Comparison of ENCODE assay signal across 8 cellular contexts in genomic region chr10:70265032-70265689, GRCh38.
DNase-seq lines count a peak whose midpoint lies in the region; ATAC-seq and TF ChIP-seq lines count a peak whose summit lies in the region.

No MANE protein-coding gene starts in this region.

- TF ChIP-seq CTCF in WERI-Rb-1 (IDR thresholded peaks at IDR 0.05; ENCODE audit: low read depth, low read length): peak; percentile 65

- no peak overlapping the region for H3K4me3 ChIP-seq in WERI-Rb-1 (ENCODE audit: low read depth, low read length)

- POLR2A ChIA-PET in HEK293T (lab: Yijun Ruan, JAX): interaction anchor here (1.2 to 1.4 kb wide), 2 partner anchors 32 to 33 kb away, joined by 5 to 12 read pairs; partner anchors contain the start of gene PPA1

- no peaks in the 10 kb centered on the region for H3K36me3 ChIP-seq in WERI-Rb-1

- H3K27me3 ChIP-seq in WERI-Rb-1 (ENCODE audit: insufficient read depth, low read depth, severe bottlenecking): no peaks in the 10 kb centered on the region

- DNase-seq in D341Med (ENCODE audit: low spot score) (peak; percentile 48), HEK293T (ENCODE audit: extremely low spot score) (peak; percentile 53), WERI-Rb-1 (peak; percentile 41), kidney glomerular epithelial cell (lab: John Stamatoyannopoulos, UW) (peak; percentile 14)
- no peak for DNase-seq in stimulated activated CD4-positive, alpha-beta T cell treated with anti-CD3 and anti-CD28 coated beads, Interleukin-4, amount 100 ng/mL, for 24 hours

- no peak for ATAC-seq in HG03378 (IDR thresholded peaks at IDR 0.05; ENCODE audit: unreplicated experiment)
- ATAC-seq in GM18520 (IDR thresholded peaks at IDR 0.05; ENCODE audit: unreplicated experiment): no peak
- ATAC-seq in GM21390 (IDR thresholded peaks at IDR 0.05; ENCODE audit: unreplicated experiment): no peak

- peaks cover 6% of the 10 kb centered on the region for H3K9me3 ChIP-seq in WERI-Rb-1 (ENCODE audit: severe bottlenecking)

- no peak overlapping the region for H3K27ac ChIP-seq in WERI-Rb-1

- CTCF ChIA-PET in HEK293T (lab: Yijun Ruan, JAX): interaction anchor here (0.5 to 1.6 kb wide), 18 partner anchors 8 to 229 kb away, joined by 3 to 8 read pairs (median 4); partner anchors contain the start of gene TYSND1

TF ChIP-seq in HEK293T, 16 proteins besides CTCF, POLR2A, EP300 and RAD21:
- TF ChIP-seq L3MBTL2 (conservative IDR thresholded peaks at IDR 0.05) (no peak), FOXM1 (IDR thresholded peaks at IDR 0.05; ENCODE audit: borderline replicate concordance) (no peak), NFRKB (IDR thresholded peaks at IDR 0.05) (no peak), FOXA1 (IDR thresholded peaks at IDR 0.05) (no peak), SP1 (IDR thresholded peaks at IDR 0.05) (no peak), ZNF384 (IDR thresholded peaks at IDR 0.05) (no peak), TARDBP (IDR thresholded peaks at IDR 0.05) (no peak)
TF ChIP-seq in HEK293T: peak in this region for 0.
